8 cellular contexts compared by ENCODE assay signal in the genomic region with DNA sequence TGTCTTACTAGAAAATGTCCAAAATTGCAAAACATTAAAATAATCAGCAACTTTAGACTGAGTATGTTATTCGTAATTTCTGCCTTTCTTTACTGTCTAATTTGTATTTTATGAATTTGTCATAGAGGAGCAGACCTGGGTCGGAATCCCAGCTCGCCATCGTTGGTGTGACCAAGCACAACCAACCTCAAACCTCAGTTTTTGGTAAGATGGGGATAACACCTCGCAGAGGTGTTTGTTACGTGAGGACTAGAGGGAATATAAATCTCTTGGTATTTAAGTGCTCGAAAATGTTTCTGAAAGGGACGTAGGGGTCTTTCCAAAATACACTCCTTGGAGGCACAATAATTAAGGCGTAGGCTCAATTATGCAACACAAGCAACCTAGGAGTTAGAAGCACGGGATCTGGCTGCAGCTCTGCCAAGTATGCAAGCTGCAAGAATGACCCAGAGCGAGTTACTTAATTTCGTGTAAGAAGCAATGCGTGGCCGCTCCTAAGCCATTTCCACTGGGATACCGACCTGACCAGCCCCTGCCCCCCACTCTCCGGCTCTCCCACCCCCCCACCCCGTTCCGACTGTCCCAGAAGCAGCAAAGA. TPM values are rescaled to one million over a fixed set of nuclear protein-coding genes. Genes with fewer than 3 reads are reported as not detected.
A peak's percentile ranks its signal among the peaks of the same experiment; 100 is the strongest.
DNase-seq lines count a peak whose midpoint lies in the region; ATAC-seq, FAIRE-seq and TF ChIP-seq lines count a peak whose summit lies in the region.

No MANE protein-coding gene starts in this region.

- no peak for TF ChIP-seq POLR2A in sigmoid colon (IDR thresholded peaks at IDR 0.05)

- 0 out of 2 replicates have a peak, but pooled peaks cover 4% of the 10 kb centered on the region for H3F3A ChIP-seq in PC-9 (ENCODE audit: insufficient read depth, low read depth)

- peaks cover 40% of the 10 kb centered on the region for H3K79me2 ChIP-seq in PC-9 (ENCODE audit: low read depth)

- peak overlapping the region; percentile 84 for H3K4me2 ChIP-seq in PC-9

- H3K4me1 ChIP-seq in PC-9 (replicated peaks; ENCODE audit: insufficient read depth) (peaks cover 17% of the 10 kb centered on the region), sigmoid colon (peaks cover 0 to 53% (median 40%) of the 10 kb centered on the region in 4 donors)

- H3K9me3 ChIP-seq in PC-9 (ENCODE audit: insufficient read depth, low read depth) (no peaks in the 10 kb centered on the region), sigmoid colon (no peaks in the 10 kb centered on the region)

- intact Hi-C loops in PC-9 (cut with micrococcal nuclease; ENCODE audit: unreplicated experiment) (no loop called here), sigmoid colon (cut with DNase I) (loop anchor here (1.0 to 2.0 kb wide), 2 partner anchors 94 to 859 kb away; partner anchors contain the start of gene DNAJB14)

- peak in 1 of 4 donors; percentile 11 for TF ChIP-seq EP300 in sigmoid colon (IDR thresholded peaks at IDR 0.05)

- peak overlapping the region; percentile 100 for H2AFZ ChIP-seq in PC-9

- H3K4me3 ChIP-seq in PC-9 (peak overlapping the region; percentile 99), bronchial epithelial cell (ENCODE audit: low read depth, low read length) (peak overlapping the region; percentile 83), sigmoid colon (peak overlapping the region; percentile 73 to 89 (median 84))

- H3K9me2 ChIP-seq in PC-9 (ENCODE audit: insufficient read depth): no peaks in the 10 kb centered on the region

- H4K20me1 ChIP-seq in PC-9 (ENCODE audit: insufficient read depth): 0 out of 2 replicates have a peak, but pooled peaks cover 2% of the 10 kb centered on the region

- no peak for FAIRE-seq in bronchial epithelial cell (lab: Jason Lieb, UNC)

- TF ChIP-seq CTCF in PC-9 (conservative IDR thresholded peaks at IDR 0.05): no peak
- TF ChIP-seq CTCF in bronchial epithelial cell (IDR thresholded peaks at IDR 0.05; ENCODE audit: insufficient read depth, low read length, severe bottlenecking): no peak
- no peak for TF ChIP-seq CTCF in sigmoid colon (IDR thresholded peaks at IDR 0.05)

- H3K27ac ChIP-seq in PC-9: peak overlapping the region; percentile 71
- peak overlapping the region; percentile 91 to 98 (median 97) for H3K27ac ChIP-seq in sigmoid colon

- BruUV-seq in PC-9 (replicated peaks; lab: Mats Ljungman, UMichigan): TSS peak; percentile 57

- CTCF ChIA-PET in PC-9 (lab: Charles Lee): no interaction called here

- DNase-seq in D341Med (ENCODE audit: low spot score) (peak; percentile 56), PC-9 (peak in 1 of 2 experiments; percentile 62), bronchial epithelial cell (ENCODE audit: low read depth) (peak; percentile 70), iPS-NIHi11 (ENCODE audit: low spot score) (peak; percentile 4), sigmoid colon (peak; percentile 95)

- WGBS in sigmoid colon, 2 donors: 1 to 3% methylated on average over 18 of the region's 18 CpGs

- no peaks in the 10 kb centered on the region for H3K27me3 ChIP-seq in PC-9 (ENCODE audit: insufficient read depth, low read depth)
- no peaks in the 10 kb centered on the region for H3K27me3 ChIP-seq in bronchial epithelial cell (ENCODE audit: control insufficient read depth, insufficient read depth, low read length)
- H3K27me3 ChIP-seq in sigmoid colon: no peaks in the 10 kb centered on the region

- ATAC-seq in GM19351 (IDR thresholded peaks at IDR 0.05; ENCODE audit: unreplicated experiment) (peak; percentile 29), HG03354 (IDR thresholded peaks at IDR 0.05; ENCODE audit: poor library complexity, severe bottlenecking, unreplicated experiment) (peak; percentile 28), HG02970 (IDR thresholded peaks at IDR 0.05; ENCODE audit: low FRiP score, unreplicated experiment) (no peak)

- POLR2A ChIA-PET in PC-9 (lab: Charles Lee; ENCODE audit: unreplicated experiment): interaction anchor here (0.6 to 1.0 kb wide), 3 partner anchors 28 to 802 kb away, joined by 5 to 49 read pairs (median 5); no protein-coding TSS in a partner anchor

- H3K36me3 ChIP-seq in PC-9 (ENCODE audit: low read depth) (peaks cover 13% of the 10 kb centered on the region), bronchial epithelial cell (ENCODE audit: control insufficient read depth, insufficient read depth, low read length) (peaks cover 14% of the 10 kb centered on the region), sigmoid colon (peaks cover 4 to 24% (median 18%) of the 10 kb centered on the region in 4 donors)

RNA-seq across cellular contexts. Expression of gene ADH5, which starts 0.6 kb away (rescaled TPM):
- 76.9 and 94.7 TPM in 2 replicates for total RNA-seq in PC-9 (2021)
- 90.6 and 152 TPM in 2 replicates for total RNA-seq in bronchial epithelial cell
- 100 to 1,000 TPM; 235 to 349 (median 263) TPM for total RNA-seq in sigmoid colon
- polyA plus RNA-seq in sigmoid colon: 100 to 1,000 TPM; 146 to 237 (median 196) TPM

RNA-seq across cellular contexts. Expression of gene ADH4, which starts 56.1 kb away (rescaled TPM):
- total RNA-seq in PC-9 (2021) (not detected in 2 replicates), bronchial epithelial cell (not detected in 2 replicates), sigmoid colon (1 to 10 TPM in 1 of 4 donors, under 1 TPM in 1, not detected in 2; 0.71 to 1.3 TPM)
- 1 to 10 TPM in 1 of 3 donors, under 1 TPM in 1, not detected in 1; 0.79 to 1.4 TPM for polyA plus RNA-seq in sigmoid colon
